Comparison of ENCODE assay signal across 10 cellular contexts in the genomic region with DNA sequence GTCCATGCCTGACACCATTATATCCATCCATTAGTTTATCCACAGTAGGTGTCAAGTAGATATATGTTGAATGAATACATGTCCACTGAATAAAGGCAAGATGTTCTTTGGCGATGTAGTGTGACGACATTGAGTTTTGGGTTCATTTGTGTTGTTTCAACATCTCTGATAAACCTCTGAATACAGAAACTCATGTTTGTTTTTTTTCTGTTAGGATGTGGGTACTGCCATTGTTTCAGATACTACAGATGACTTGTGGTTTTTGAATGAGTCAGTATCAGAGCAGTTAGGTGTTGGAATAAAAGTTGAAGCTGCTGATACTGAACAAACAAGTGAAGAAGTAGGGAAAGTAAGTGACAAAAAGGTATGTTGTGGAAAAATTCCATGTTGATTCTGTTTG. TPM values are rescaled to one million over a fixed set of nuclear protein-coding genes. Genes with fewer than 3 reads are reported as not detected.
DNase-seq lines count a peak whose midpoint lies in the region; FAIRE-seq and TF ChIP-seq lines count a peak whose summit lies in the region.
"Had no signal": no experiment of that assay in that cellular context is flagged by ENCODE, and none has a peak within 500 bp of the region (broad histone marks: within the 10 kb centered on the region; RNA-seq: fewer than 3 reads in every experiment).

No MANE protein-coding gene starts in this region.

- FAIRE-seq in urothelium cell line (lab: Jason Lieb, UNC): peak; percentile 53

- no peak for TF ChIP-seq CTCF in endodermal cell (conservative IDR thresholded peaks at IDR 0.05)

- H3K36me3 ChIP-seq in endodermal cell (ENCODE audit: control insufficient read depth, insufficient read depth, low read length): peaks cover 93% of the 10 kb centered on the region

- peaks cover 92% of the 10 kb centered on the region for H3K36me3 Mint-ChIP-seq in activated naive CD4-positive, alpha-beta T cell treated with anti-CD3 and anti-CD28 coated beads, Interleukin-2, amount 10 ng/mL, durations not matched to agents 7 days and 5 days
- peaks cover 78% of the 10 kb centered on the region for H3K36me3 Mint-ChIP-seq in endodermal cell (ENCODE audit: low read depth)

- peak overlapping the region; percentile 24 for H3K4me3 Mint-ChIP-seq in activated naive CD4-positive, alpha-beta T cell treated with anti-CD3 and anti-CD28 coated beads, Interleukin-2, amount 10 ng/mL, durations not matched to agents 7 days and 5 days
- no peak overlapping the region for H3K4me3 Mint-ChIP-seq in endodermal cell

- H3K4me1 Mint-ChIP-seq in activated naive CD4-positive, alpha-beta T cell treated with anti-CD3 and anti-CD28 coated beads, Interleukin-2, amount 10 ng/mL, durations not matched to agents 7 days and 5 days: peaks cover 59% of the 10 kb centered on the region
- peaks cover 21% of the 10 kb centered on the region for H3K4me1 Mint-ChIP-seq in endodermal cell

- 98% methylated on average over 2 of the region's 2 CpGs; no CpG with 5 or more reads in 1 of the 2 experiments for WGBS in endodermal cell (ENCODE audit: insufficient coverage in 1 of 2, insufficient read length in 1 of 2), 2 experiments

- H3K27ac ChIP-seq in endodermal cell (ENCODE audit: low read depth, low read length): no peak overlapping the region
- H3K27ac ChIP-seq: C4-2B had no signal

- peak overlapping the region; percentile 92 for H3K27ac Mint-ChIP-seq in activated naive CD4-positive, alpha-beta T cell treated with anti-CD3 and anti-CD28 coated beads, Interleukin-2, amount 10 ng/mL, durations not matched to agents 7 days and 5 days
- H3K27ac Mint-ChIP-seq in endodermal cell: peak overlapping the region; percentile 29

- no peaks in the 10 kb centered on the region for H3K27me3 ChIP-seq in endodermal cell (ENCODE audit: control insufficient read depth, insufficient read depth, low read length, poor library complexity, severe bottlenecking)

- H3K9ac ChIP-seq in endodermal cell (ENCODE audit: extremely low read depth, low read length, poor library complexity, severe bottlenecking): no peak overlapping the region

- H3K9me3 ChIP-seq in endodermal cell (ENCODE audit: control insufficient read depth, low read length): no peaks in the 10 kb centered on the region

- no peak for DNase-seq in activated naive CD4-positive, alpha-beta T cell treated with anti-CD3 and anti-CD28 coated beads, Interleukin-2, amount 10 ng/mL, durations not matched to agents 7 days and 5 days
- DNase-seq in activated naive CD4-positive, alpha-beta T cell treated with anti-CD3 and anti-CD28 coated beads, Interleukin-2, amount 50 U/mL, for 16 hours: no peak
- peak; percentile 11 for DNase-seq in NCI-H226
- no peak for DNase-seq in endodermal cell
- peak; percentile 18 for DNase-seq in urothelium cell line (ENCODE audit: low spot score)
- no peak for DNase-seq in NCI-H524 treated with DMSO at 0.1 percent for 48 hours (lab: John Stamatoyannopoulos, UW)
- DNase-seq in foreskin melanocyte: no peak
- DNase-seq in effector CD4-positive, alpha-beta T cell: no peak
- DNase-seq: NCI-H1048 had no signal

- H3K27me3 Mint-ChIP-seq in activated naive CD4-positive, alpha-beta T cell treated with anti-CD3 and anti-CD28 coated beads, Interleukin-2, amount 10 ng/mL, durations not matched to agents 7 days and 5 days: no peaks in the 10 kb centered on the region
- H3K27me3 Mint-ChIP-seq in endodermal cell (ENCODE audit: insufficient read depth): no peaks in the 10 kb centered on the region

- H3K4me3 ChIP-seq in endodermal cell (ENCODE audit: low read length): no peak overlapping the region

- peaks cover 1% of the 10 kb centered on the region for H3K9me3 Mint-ChIP-seq in activated naive CD4-positive, alpha-beta T cell treated with anti-CD3 and anti-CD28 coated beads, Interleukin-2, amount 10 ng/mL, durations not matched to agents 7 days and 5 days
- H3K9me3 Mint-ChIP-seq in endodermal cell: no peaks in the 10 kb centered on the region

- H3K4me1 ChIP-seq in endodermal cell (ENCODE audit: control insufficient read depth, insufficient read depth, low read length): no peaks in the 10 kb centered on the region

- CTCF ChIA-PET in activated naive CD4-positive, alpha-beta T cell treated with anti-CD3 and anti-CD28 coated beads, Interleukin-2, amount 10 ng/mL, durations not matched to agents 7 days and 5 days (lab: Charles Lee): interaction anchor here (0.9 to 2.4 kb wide), 5 partner anchors 19 to 263 kb away, joined by 3 to 14 read pairs (median 7); a partner anchor contains a TSS

RNA-seq across cellular contexts. Expression of a gene that starts 28.1 kb away (rescaled TPM):
- total RNA-seq in endodermal cell: 100 to 1,000 TPM in 1 of 2 donors, 10 to 100 TPM in 1; 65.5 to 161 TPM
- 21.0 TPM for polyA plus RNA-seq in endodermal cell (2013, experiment 1 of 2)
- polyA plus RNA-seq in endodermal cell (2013, experiment 2 of 2): 23.6 TPM

RNA-seq across cellular contexts. Expression of a gene that starts 49.7 kb away (rescaled TPM):
- 10 to 100 TPM; 21.3 to 23.9 TPM for total RNA-seq in endodermal cell
- polyA plus RNA-seq in endodermal cell (2013, experiment 1 of 2): 34.1 TPM
- 30.8 TPM for polyA plus RNA-seq in endodermal cell (2013, experiment 2 of 2)

Comparison
In these comparisons a context has a peak if more than half of its experiments do, and no peak if none do; other contexts are left out.
1. DNase-seq: peak in NCI-H226 (single experiment) and urothelium cell line (single experiment); none in activated naive CD4-positive, alpha-beta T cell treated with anti-CD3 and anti-CD28 coated beads, Interleukin-2, amount 10 ng/mL, durations not matched to agents 7 days and 5 days (single experiment), activated naive CD4-positive, alpha-beta T cell treated with anti-CD3 and anti-CD28 coated beads, Interleukin-2, amount 50 U/mL, for 16 hours (single experiment), endodermal cell (single experiment), NCI-H524 treated with DMSO at 0.1 percent for 48 hours (single experiment), foreskin melanocyte (single experiment) and effector CD4-positive, alpha-beta T cell (single experiment).